ENCODE assay signal across 1 cellular context in genomic region chr2:241443486-241444223, GRCh38.
TF ChIP-seq lines count a peak whose summit lies in the region.

No MANE protein-coding gene starts in this region.

TF ChIP-seq in K562, 482 proteins besides CTCF, POLR2A, EP300 and RAD21 (continued from another document):
- TF ChIP-seq HMGXB4 (CRISPR knock-in tag; IDR thresholded peaks at IDR 0.05) (no peak), ID3 (CRISPR knock-in tag; IDR thresholded peaks at IDR 0.05) (no peak), ID3 (tag; IDR thresholded peaks at IDR 0.05) (no peak), ZNF644 (tag; IDR thresholded peaks at IDR 0.05; ENCODE audit: low read depth) (no peak), POLR2G (IDR thresholded peaks at IDR 0.05; ENCODE audit: low read depth, low read length) (no peak), ZNF511 (CRISPR knock-in tag; IDR thresholded peaks at IDR 0.05) (no peak), NCOA4 (IDR thresholded peaks at IDR 0.05; ENCODE audit: partially characterized antibody) (no peak), SMARCC2 (IDR thresholded peaks at IDR 0.05; ENCODE audit: low read depth) (no peak), ZNF445 (CRISPR knock-in tag; IDR thresholded peaks at IDR 0.05; ENCODE audit: low read depth) (no peak), RAD51 (IDR thresholded peaks at IDR 0.05; ENCODE audit: borderline replicate concordance, low read depth) (peak; percentile 51; the same call in 1 of the 2 replicates), SETDB1 (IDR thresholded peaks at IDR 0.05; ENCODE audit: low read length) (no peak), PHB (CRISPR knock-in tag; IDR thresholded peaks at IDR 0.05) (no peak), ZNF589 (CRISPR knock-in tag; IDR thresholded peaks at IDR 0.05; ENCODE audit: low read depth) (no peak), NFYB (IDR thresholded peaks at IDR 0.05; ENCODE audit: extremely low read depth, insufficient read length) (no peak), E2F1 (CRISPR knock-in tag; IDR thresholded peaks at IDR 0.05) (no peak), CHCHD3 (CRISPR knock-in tag; IDR thresholded peaks at IDR 0.05) (no peak), MYNN (IDR thresholded peaks at IDR 0.05) (no peak), MYNN (CRISPR knock-in tag; IDR thresholded peaks at IDR 0.05) (no peak), KHSRP (IDR thresholded peaks at IDR 0.05) (no peak), U2AF2 (optimal IDR thresholded peaks at IDR 0.05; ENCODE audit: low read depth, low read length) (no peak), ZNF133 (CRISPR knock-in tag; IDR thresholded peaks at IDR 0.05) (no peak), ZNF707 (CRISPR knock-in tag; conservative IDR thresholded peaks at IDR 0.05) (no peak), PYGO2 (tag; IDR thresholded peaks at IDR 0.05) (no peak), ZNF395 (CRISPR knock-in tag; IDR thresholded peaks at IDR 0.05) (no peak), ARID4B (CRISPR knock-in tag; IDR thresholded peaks at IDR 0.05) (no peak), UBTF (IDR thresholded peaks at IDR 0.05; ENCODE audit: borderline replicate concordance in 1 of 2, low read depth in 2 of 2, low read length in 2 of 2) (no peak), POLR2H (tag; IDR thresholded peaks at IDR 0.05; ENCODE audit: low read depth) (no peak), WHSC1 (IDR thresholded peaks at IDR 0.05; ENCODE audit: low read length) (no peak), ATF1 (CRISPR knock-in tag; IDR thresholded peaks at IDR 0.05) (no peak), ATF1 (tag; IDR thresholded peaks at IDR 0.05) (no peak), PHF8 (IDR thresholded peaks at IDR 0.05; ENCODE audit: borderline replicate concordance, low read length) (no peak), MBD1 (CRISPR knock-in tag; IDR thresholded peaks at IDR 0.05) (no peak), ZFP36 (IDR thresholded peaks at IDR 0.05; ENCODE audit: low read depth, low read length, partially characterized antibody) (no peak), HMBOX1 (IDR thresholded peaks at IDR 0.05) (no peak), SMAD1 (IDR thresholded peaks at IDR 0.05; ENCODE audit: low read depth, low read length, partially characterized antibody) (no peak), SPI1 (IDR thresholded peaks at IDR 0.05; ENCODE audit: borderline replicate concordance, low read depth, low read length) (no peak), MBD2 (IDR thresholded peaks at IDR 0.05; ENCODE audit: borderline replicate concordance, low read depth) (no peak), ZNF23 (CRISPR knock-in tag; IDR thresholded peaks at IDR 0.05) (no peak), CREB3 (tag; conservative IDR thresholded peaks at IDR 0.05; ENCODE audit: low read depth) (no peak)
TF ChIP-seq in K562: peak in this region for 26.
